ENCODE assay signal across 21 cellular contexts in genomic region chr17:2386400-2387085, GRCh38. TPM values are rescaled to one million over a fixed set of nuclear protein-coding genes. Genes with fewer than 3 reads are reported as not detected.
DNase-seq lines count a peak whose midpoint lies in the region; ATAC-seq and TF ChIP-seq lines count a peak whose summit lies in the region.
"Had no signal": no experiment of that assay in that cellular context is flagged by ENCODE, and none has a peak within 500 bp of the region (broad histone marks: within the 10 kb centered on the region; RNA-seq: fewer than 3 reads in every experiment).

No MANE protein-coding gene starts in this region.

- DNase-seq in cardiac muscle cell (ENCODE audit: low read depth in 1 of 2, low spot score in 1 of 2) (no peak), left ventricle myocardium superior (no peak), epithelial cell of esophagus (ENCODE audit: low read depth) (peak; percentile 58), neuronal stem cell (ENCODE audit: low spot score) (no peak), HAP-1 (ENCODE audit: low spot score in 2 of 2) (no peak), posterior vena cava (ENCODE audit: low spot score) (no peak)
- no peak for DNase-seq in activated naive CD4-positive, alpha-beta T cell treated with anti-CD3 and anti-CD28 coated beads, Interleukin-2, amount 50 U/mL, for 72 hours (ENCODE audit: low spot score in 2 of 2)
- no peak for DNase-seq in activated naive CD4-positive, alpha-beta T cell treated with anti-CD3 and anti-CD28 coated beads for 36 hours
- DNase-seq: amygdala; cerebellar nuclear complex; foreskin melanocyte; GF-D8; Karpas-422; NCI-H1092 treated with DMSO at 0.1 percent for 48 hours; NCI-H2107; NCI-H526; stimulated activated CD4-positive, alpha-beta T cell treated with anti-CD3 and anti-CD28 coated beads, Interleukin-4, amount 100 ng/mL, for 4 hours; T1000 had no signal

- no peak overlapping the region for H3K4me3 Mint-ChIP-seq in activated naive CD4-positive, alpha-beta T cell treated with anti-CD3 and anti-CD28 coated beads for 36 hours

- H3K4me3 ChIP-seq in cardiac muscle cell (no peak overlapping the region), epithelial cell of esophagus (ENCODE audit: low read length) (no peak overlapping the region), neuronal stem cell (ENCODE audit: low read length in 2 of 2) (no peak overlapping the region), HAP-1 (no peak overlapping the region)
- H3K4me3 ChIP-seq: SJSA1, skin epidermis had no signal

- H3K18ac ChIP-seq in neuronal stem cell (ENCODE audit: low read length), result no peak overlapping the region

- H3K9me3 Mint-ChIP-seq in activated naive CD4-positive, alpha-beta T cell treated with anti-CD3 and anti-CD28 coated beads, Interleukin-2, amount 50 U/mL, for 72 hours, result no peaks in the 10 kb centered on the region
- H3K9me3 Mint-ChIP-seq in activated naive CD4-positive, alpha-beta T cell treated with anti-CD3 and anti-CD28 coated beads for 36 hours, result no peaks in the 10 kb centered on the region
- H3K9me3 Mint-ChIP-seq: activated T-helper 2 cell treated with anti-CD3 and anti-CD28 coated beads, Interferon-gamma antibody, Interleukin-2, Interleukin-4, amounts not matched to agents 10 μg/mL and 5 μg/mL and 100 μg/mL, durations not matched to agents 14 hours and 24 hours and 36 hours had no signal

- H3K27me3 Mint-ChIP-seq in activated naive CD4-positive, alpha-beta T cell treated with anti-CD3 and anti-CD28 coated beads for 36 hours (ENCODE audit: low read depth), result no peaks in the 10 kb centered on the region

- H2BK15ac ChIP-seq in neuronal stem cell (ENCODE audit: low read length), result no peak overlapping the region

- no peak overlapping the region for H2BK120ac ChIP-seq in neuronal stem cell (ENCODE audit: low read depth, low read length)

- in situ Hi-C loops in HAP-1 (cut with MboI; ENCODE audit: low sequenced_read_pairs), result loop anchor here (25.0 kb wide), 1 partner anchor 626 kb away; no protein-coding TSS in a partner anchor

- no peak overlapping the region for H2AFZ ChIP-seq in neuronal stem cell (ENCODE audit: low read length)

- H3K4me2 ChIP-seq in neuronal stem cell (ENCODE audit: insufficient read depth, low read length, poor library complexity, severe bottlenecking), result no peak overlapping the region

- H3K4me1 Mint-ChIP-seq in activated naive CD4-positive, alpha-beta T cell treated with anti-CD3 and anti-CD28 coated beads for 36 hours (ENCODE audit: low read depth), result peaks cover 22% of the 10 kb centered on the region

- no peak overlapping the region for H2BK12ac ChIP-seq in neuronal stem cell (ENCODE audit: low read length)

- no peak for ATAC-seq in left ventricle myocardium superior
- no peak for ATAC-seq in activated naive CD4-positive, alpha-beta T cell treated with anti-CD3 and anti-CD28 coated beads, Interleukin-2, amount 50 U/mL, for 72 hours

- H3K36me3 Mint-ChIP-seq in activated naive CD4-positive, alpha-beta T cell treated with anti-CD3 and anti-CD28 coated beads, Interleukin-2, amount 50 U/mL, for 72 hours, result peaks cover under 1 to 2% of the 10 kb centered on the region in 2 donors
- peaks cover 4% of the 10 kb centered on the region for H3K36me3 Mint-ChIP-seq in activated naive CD4-positive, alpha-beta T cell treated with anti-CD3 and anti-CD28 coated beads for 36 hours (ENCODE audit: low read depth)

- no peak overlapping the region for H3K4ac ChIP-seq in neuronal stem cell (ENCODE audit: low read length)

- peak overlapping the region; percentile 14 for H3K14ac ChIP-seq in neuronal stem cell (ENCODE audit: low read length)

- CTCF ChIA-PET in activated naive CD4-positive, alpha-beta T cell treated with anti-CD3 and anti-CD28 coated beads for 36 hours (lab: Charles Lee), result interaction anchor here (7.2 kb wide), 1 partner anchor 31 kb away, joined by 247 read pairs; no protein-coding TSS in a partner anchor

- H3K27me3 ChIP-seq in cardiac muscle cell (no peaks in the 10 kb centered on the region), neuronal stem cell (ENCODE audit: control insufficient read depth in 3 of 3, insufficient read depth in 3 of 3, low read depth in 1 of 3, low read length in 3 of 3) (no peaks in the 10 kb centered on the region), HAP-1 (ENCODE audit: low read depth) (no peaks in the 10 kb centered on the region)
- H3K27me3 ChIP-seq: SJSA1 had no signal

- H3K4me1 ChIP-seq in cardiac muscle cell (ENCODE audit: low read depth) (peaks cover 34% of the 10 kb centered on the region), neuronal stem cell (ENCODE audit: control insufficient read depth in 2 of 2, insufficient read depth in 1 of 2, low read depth in 1 of 2, low read length in 2 of 2) (peaks cover 24 to 35% of the 10 kb centered on the region in 2 donors), HAP-1 (peaks cover 4% of the 10 kb centered on the region; the same call in 1 of the 2 replicates)

- H3K27ac ChIP-seq in cardiac muscle cell (peak overlapping the region; percentile 22), neuronal stem cell (replicated peaks; ENCODE audit: low read length) (no peak overlapping the region)
- H3K27ac ChIP-seq: SJSA1 had no signal

- peak overlapping the region; percentile 72 for H3K9ac ChIP-seq in neuronal stem cell (ENCODE audit: low read depth, low read length, poor library complexity)

- TF ChIP-seq CTCF in cardiac muscle cell (IDR thresholded peaks at IDR 0.05; ENCODE audit: low read depth, low read length) (no peak), epithelial cell of esophagus (IDR thresholded peaks at IDR 0.05; ENCODE audit: insufficient read depth, low read depth, low read length, missing control alignments) (no peak)

- intact Hi-C loops in left ventricle myocardium superior (cut with micrococcal nuclease), result no loop called here
- intact Hi-C loops in posterior vena cava (cut with DNase I), result no loop called here
- intact Hi-C loops in activated naive CD4-positive, alpha-beta T cell treated with anti-CD3 and anti-CD28 coated beads for 36 hours (cut with micrococcal nuclease), result no loop called here

- H3K23ac ChIP-seq in neuronal stem cell (ENCODE audit: low read depth, low read length, poor library complexity), result no peak overlapping the region

- peaks cover 10% of the 10 kb centered on the region for H3K79me1 ChIP-seq in neuronal stem cell (ENCODE audit: low read depth, low read length)

- H4K8ac ChIP-seq in neuronal stem cell (ENCODE audit: low read depth, low read length), result no peak overlapping the region

- H4K91ac ChIP-seq in neuronal stem cell (ENCODE audit: low read depth, low read length, poor library complexity), result no peak overlapping the region

- no CpG with 5 or more reads among the region's 22 CpGs for WGBS in neuronal stem cell (ENCODE audit: extremely low coverage in 2 of 2, insufficient read length in 2 of 2, insufficient replicate concordance in 1 of 2), 2 donors

- H3K27ac Mint-ChIP-seq in activated naive CD4-positive, alpha-beta T cell treated with anti-CD3 and anti-CD28 coated beads, Interleukin-2, amount 50 U/mL, for 72 hours, result no peak overlapping the region
- H3K27ac Mint-ChIP-seq in activated naive CD4-positive, alpha-beta T cell treated with anti-CD3 and anti-CD28 coated beads for 36 hours, result no peak overlapping the region
- H3K27ac Mint-ChIP-seq: activated T-helper 2 cell treated with anti-CD3 and anti-CD28 coated beads, Interferon-gamma antibody, Interleukin-2, Interleukin-4, amounts not matched to agents 10 μg/mL and 5 μg/mL and 100 μg/mL, durations not matched to agents 14 hours and 24 hours and 36 hours had no signal

- H2BK5ac ChIP-seq in neuronal stem cell (ENCODE audit: low read length), result peak overlapping the region; percentile 8

- H3K36me3 ChIP-seq in cardiac muscle cell (peaks cover 6% of the 10 kb centered on the region), neuronal stem cell (replicated peaks in 1 of 2; ENCODE audit: control insufficient read depth in 2 of 2, insufficient read depth in 2 of 2, low read length in 2 of 2) (peaks cover 7 to 56% of the 10 kb centered on the region in 2 donors), HAP-1 (replicated peaks) (peaks cover 19% of the 10 kb centered on the region)

- no peak overlapping the region for H2AK5ac ChIP-seq in neuronal stem cell (ENCODE audit: low read depth, low read length)

- no peaks in the 10 kb centered on the region for H3K9me3 ChIP-seq in cardiac muscle cell (ENCODE audit: low read depth)
- H3K9me3 ChIP-seq in neuronal stem cell (replicated peaks in 1 of 2; ENCODE audit: control insufficient read depth in 2 of 2, insufficient read depth in 1 of 2, low read depth in 1 of 2, low read length in 2 of 2), result no peaks in the 10 kb centered on the region
- H3K9me3 ChIP-seq in HAP-1, result no peaks in the 10 kb centered on the region
- H3K9me3 ChIP-seq: SJSA1 had no signal

RNA-seq across cellular contexts. Expression of gene MNT, which starts 14.3 kb away (rescaled TPM):
- 15.8 and 17.4 TPM in 2 replicates for total RNA-seq in cardiac muscle cell
- polyA plus RNA-seq in cardiac muscle cell, result 7.1 and 7.3 TPM in 2 replicates
- 10.4 TPM for total RNA-seq in left ventricle myocardium superior
- polyA plus RNA-seq in neuronal stem cell (2013, experiment 1 of 2), result 14.3 TPM
- polyA plus RNA-seq in neuronal stem cell (2013, experiment 2 of 2), result 15.1 TPM
- total RNA-seq in posterior vena cava, result 10 to 100 TPM; 26.0 to 27.2 TPM
- 10 to 100 TPM; 23.4 to 31.9 TPM for total RNA-seq in activated naive CD4-positive, alpha-beta T cell treated with anti-CD3 and anti-CD28 coated beads, Interleukin-2, amount 50 U/mL, for 72 hours
- total RNA-seq in activated naive CD4-positive, alpha-beta T cell treated with anti-CD3 and anti-CD28 coated beads for 36 hours, result 10 to 100 TPM; 13.1 to 17.0 TPM

RNA-seq across cellular contexts. Expression of gene SGSM2, which starts 49.2 kb away (rescaled TPM):
- 93.3 and 106 TPM in 2 replicates for total RNA-seq in cardiac muscle cell
- polyA plus RNA-seq in cardiac muscle cell, result 99.3 and 107 TPM in 2 replicates
- total RNA-seq in left ventricle myocardium superior, result 27.0 TPM
- polyA plus RNA-seq in neuronal stem cell (2013, experiment 1 of 2), result 69.6 TPM
- polyA plus RNA-seq in neuronal stem cell (2013, experiment 2 of 2), result 67.4 TPM
- total RNA-seq in posterior vena cava, result 10 to 100 TPM; 38.7 to 42.9 TPM
- total RNA-seq in activated naive CD4-positive, alpha-beta T cell treated with anti-CD3 and anti-CD28 coated beads, Interleukin-2, amount 50 U/mL, for 72 hours, result 10 to 100 TPM; 27.8 to 50.1 TPM
- total RNA-seq in activated naive CD4-positive, alpha-beta T cell treated with anti-CD3 and anti-CD28 coated beads for 36 hours, result 10 to 100 TPM; 20.3 to 22.0 TPM

RNA-seq across cellular contexts. Expression of gene TSR1, which starts 50.3 kb away (rescaled TPM):
- total RNA-seq in cardiac muscle cell (47.1 and 52.6 TPM in 2 replicates), left ventricle myocardium superior (23.3 TPM), posterior vena cava (10 to 100 TPM; 20.8 to 24.0 TPM)
- polyA plus RNA-seq in cardiac muscle cell, result 34.0 and 43.1 TPM in 2 replicates
- polyA plus RNA-seq in neuronal stem cell (2013, experiment 1 of 2), result 13.1 TPM
- polyA plus RNA-seq in neuronal stem cell (2013, experiment 2 of 2), result 13.0 TPM
- total RNA-seq in activated naive CD4-positive, alpha-beta T cell treated with anti-CD3 and anti-CD28 coated beads, Interleukin-2, amount 50 U/mL, for 72 hours, result 10 to 100 TPM; 55.9 to 73.4 TPM
- 10 to 100 TPM; 51.1 to 51.5 TPM for total RNA-seq in activated naive CD4-positive, alpha-beta T cell treated with anti-CD3 and anti-CD28 coated beads for 36 hours
